ENCODE assay signal across 2 cellular contexts in genomic region chr9:127642047-127642740, GRCh38.
TF ChIP-seq lines count a peak whose summit lies in the region.

No MANE protein-coding gene starts in this region.

TF ChIP-seq in SK-N-SH treated with all-trans-retinoic acid at 6 μM for 48 hours, 23 proteins besides CTCF, POLR2A, EP300 and RAD21 (continued from another document):
- no peak for TF ChIP-seq PATZ1 (CRISPR knock-in tag; IDR thresholded peaks at IDR 0.05; ENCODE audit: borderline replicate concordance)

TF ChIP-seq in SK-N-SH, 30 proteins besides CTCF, POLR2A, EP300 and RAD21 (continued from another document):
- TF ChIP-seq RFX5 (IDR thresholded peaks at IDR 0.05; ENCODE audit: low read length) (no peak), MEF2A (IDR thresholded peaks at IDR 0.05; ENCODE audit: borderline replicate concordance, low read depth) (no peak), CHD2 (IDR thresholded peaks at IDR 0.05; ENCODE audit: low read length, partially characterized antibody) (no peak), USF2 (IDR thresholded peaks at IDR 0.05; ENCODE audit: borderline replicate concordance, low read depth, low read length) (no peak), RXRA (IDR thresholded peaks at IDR 0.05; ENCODE audit: borderline replicate concordance, low read depth) (no peak), YY1 (IDR thresholded peaks at IDR 0.05; ENCODE audit: low read depth) (no peak), ZBTB33 (IDR thresholded peaks at IDR 0.05; ENCODE audit: borderline replicate concordance, low read depth) (no peak), JUND (IDR thresholded peaks at IDR 0.05) (no peak)
